In the genomic region with DNA sequence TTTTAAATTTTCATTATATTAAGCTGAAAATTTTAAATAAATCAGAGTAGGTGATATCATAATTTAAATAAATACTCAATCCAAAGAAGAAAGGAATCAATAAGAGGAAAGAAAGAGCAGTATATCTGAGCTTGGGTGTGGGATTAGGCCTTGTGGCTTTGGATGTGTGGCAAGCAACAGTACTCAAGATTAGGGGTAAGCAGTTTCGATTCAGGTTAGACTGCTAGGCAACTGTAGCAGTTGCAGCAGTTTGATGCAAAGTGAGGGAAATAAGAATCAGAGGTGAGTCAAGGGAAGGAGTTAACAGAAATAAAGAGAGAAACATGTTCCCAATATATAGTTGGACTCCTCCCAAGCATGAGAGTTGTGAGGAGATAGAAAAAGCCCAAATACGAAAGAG, we compare ENCODE assay signal across 4 cellular contexts.
"Had no signal": no experiment of that assay in that cellular context is flagged by ENCODE, and none has a peak within 500 bp of the region (broad histone marks: within the 10 kb centered on the region; RNA-seq: fewer than 3 reads in every experiment).

No MANE protein-coding gene starts in this region.

- H3K27ac ChIP-seq: HL-60 had no signal

- H3K4me3 ChIP-seq: K562 had no signal

- DNase-seq: IMR-90 had no signal

- ATAC-seq: HepG2, K562 had no signal
